ENCODE assay signal across 9 cellular contexts in genomic region chr3:161310649-161311423, GRCh38.
DNase-seq lines count a peak whose midpoint lies in the region; ATAC-seq and TF ChIP-seq lines count a peak whose summit lies in the region.
"Had no signal": no experiment of that assay in that cellular context is flagged by ENCODE, and none has a peak within 500 bp of the region (broad histone marks: within the 10 kb centered on the region; RNA-seq: fewer than 3 reads in every experiment).

No MANE protein-coding gene starts in this region.

- no peaks in the 10 kb centered on the region for H3K27me3 Mint-ChIP-seq in endodermal cell (ENCODE audit: insufficient read depth)

- WGBS in endodermal cell (ENCODE audit: insufficient coverage in 1 of 2, insufficient read length in 1 of 2), 2 experiments = 83 to 88% methylated on average over 5 of the region's 5 CpGs

- no peaks in the 10 kb centered on the region for H3K4me1 ChIP-seq in endodermal cell (ENCODE audit: control insufficient read depth, insufficient read depth, low read length)
- H3K4me1 ChIP-seq: parathyroid adenoma had no signal

- peaks cover 14% of the 10 kb centered on the region for H3K9me3 ChIP-seq in endodermal cell (ENCODE audit: control insufficient read depth, low read length)

- no peaks in the 10 kb centered on the region for H3K36me3 Mint-ChIP-seq in endodermal cell (ENCODE audit: low read depth)

- no peak overlapping the region for H3K9ac ChIP-seq in endodermal cell (ENCODE audit: extremely low read depth, low read length, poor library complexity, severe bottlenecking)
- H3K9ac ChIP-seq: parathyroid adenoma had no signal

- H3K27me3 ChIP-seq in endodermal cell (ENCODE audit: control insufficient read depth, insufficient read depth, low read length, poor library complexity, severe bottlenecking) (no peaks in the 10 kb centered on the region), dorsolateral prefrontal cortex (no peaks in the 10 kb centered on the region)

- no peak for TF ChIP-seq CTCF in endodermal cell (conservative IDR thresholded peaks at IDR 0.05)
- no peak for TF ChIP-seq CTCF in dorsolateral prefrontal cortex (IDR thresholded peaks at IDR 0.05 in 54 of 56, conservative IDR thresholded peaks at IDR 0.05 in 2 of 56; ENCODE audit: low read depth in 1 of 56, partially characterized antibody in 56 of 56)

- intact Hi-C loops in dorsolateral prefrontal cortex (cut with DNase I) = no loop called here

- ATAC-seq in GM19351 (IDR thresholded peaks at IDR 0.05; ENCODE audit: unreplicated experiment) (peak; percentile 76), HG03097 (IDR thresholded peaks at IDR 0.05; ENCODE audit: low FRiP score, unreplicated experiment) (peak; percentile 90)

- DNase-seq in activated CD8-positive, alpha-beta memory T cell treated with anti-CD3 and anti-CD28 coated beads for 4 hours (ENCODE audit: low read depth in 2 of 2) = peak; percentile 8 to 16
- DNase-seq in stimulated activated CD8-positive, alpha-beta memory T cell treated with anti-CD3 and anti-CD28 coated beads, Interleukin-2, amount 100 ng/mL, for 48 hours (ENCODE audit: low read depth in 2 of 2) = peak; percentile 17 to 23
- no peak for DNase-seq in globus pallidus (ENCODE audit: low spot score)
- no peak for DNase-seq in endodermal cell
- DNase-seq in GF-D8 (lab: John Stamatoyannopoulos, UW) = no peak
- no peak for DNase-seq in dorsolateral prefrontal cortex

- H3K4me3 ChIP-seq in endodermal cell (ENCODE audit: low read length) (no peak overlapping the region), dorsolateral prefrontal cortex (no peak overlapping the region)

- no peak overlapping the region for H3K27ac Mint-ChIP-seq in endodermal cell

- H3K27ac ChIP-seq in endodermal cell (ENCODE audit: low read depth, low read length) (no peak overlapping the region), dorsolateral prefrontal cortex (no peak overlapping the region)
- H3K27ac ChIP-seq: parathyroid adenoma had no signal

- H3K36me3 ChIP-seq in endodermal cell (ENCODE audit: control insufficient read depth, insufficient read depth, low read length) = no peaks in the 10 kb centered on the region

- peaks cover 9% of the 10 kb centered on the region for H3K9me3 Mint-ChIP-seq in endodermal cell

- no peaks in the 10 kb centered on the region for H3K4me1 Mint-ChIP-seq in endodermal cell

- H3K4me3 Mint-ChIP-seq in endodermal cell = no peak overlapping the region

Comparison
In these comparisons a context has a peak if more than half of its experiments do, and no peak if none do; other contexts are left out.
1. DNase-seq: peak in activated CD8-positive, alpha-beta memory T cell treated with anti-CD3 and anti-CD28 coated beads for 4 hours (2 of 2) and stimulated activated CD8-positive, alpha-beta memory T cell treated with anti-CD3 and anti-CD28 coated beads, Interleukin-2, amount 100 ng/mL, for 48 hours (2 of 2); none in globus pallidus (single experiment), endodermal cell (single experiment), GF-D8 (single experiment) and dorsolateral prefrontal cortex (0 of 10).